ENCODE assay signal across 2 cellular contexts in genomic region chr9:33377089-33377715, GRCh38.
A peak's percentile ranks its signal among the peaks of the same experiment; 100 is the strongest.
TF ChIP-seq lines count a peak whose summit lies in the region.

No MANE protein-coding gene starts in this region.

TF ChIP-seq in GM23338, 12 proteins besides CTCF, POLR2A, EP300 and RAD21:
- no peak for TF ChIP-seq EZH2phosphoT487 (IDR thresholded peaks at IDR 0.05; ENCODE audit: unreplicated experiment)
- no peak for TF ChIP-seq STAT1 (IDR thresholded peaks at IDR 0.05; ENCODE audit: unreplicated experiment)

TF ChIP-seq in K562, 482 proteins besides CTCF, POLR2A, EP300 and RAD21 (continues in another document):
- TF ChIP-seq RFX1 (IDR thresholded peaks at IDR 0.05) (no peak), ZNF398 (CRISPR knock-in tag; IDR thresholded peaks at IDR 0.05) (no peak), ZBTB12 (CRISPR knock-in tag; IDR thresholded peaks at IDR 0.05) (no peak), PHF8 (IDR thresholded peaks at IDR 0.05; ENCODE audit: borderline replicate concordance, low read length) (no peak), SRSF1 (IDR thresholded peaks at IDR 0.05; ENCODE audit: low read depth, low read length) (no peak), SRF (CRISPR knock-in tag; IDR thresholded peaks at IDR 0.05) (no peak), TEAD4 (IDR thresholded peaks at IDR 0.05; ENCODE audit: low read length) (no peak), TEAD4 (CRISPR knock-in tag; IDR thresholded peaks at IDR 0.05; ENCODE audit: borderline replicate concordance) (no peak), PURB (CRISPR knock-in tag; IDR thresholded peaks at IDR 0.05; ENCODE audit: low read depth) (no peak), ARHGAP35 (IDR thresholded peaks at IDR 0.05; ENCODE audit: partially characterized antibody) (no peak), ZBTB1 (CRISPR knock-in tag; IDR thresholded peaks at IDR 0.05; ENCODE audit: borderline replicate concordance, low read depth) (no peak), ZNF12 (CRISPR knock-in tag; IDR thresholded peaks at IDR 0.05) (no peak), ARNT (IDR thresholded peaks at IDR 0.05) (no peak), CBX2 (IDR thresholded peaks at IDR 0.05; ENCODE audit: insufficient read depth, low read length, poor library complexity, severe bottlenecking) (no peak), CUX1 (CRISPR knock-in tag; IDR thresholded peaks at IDR 0.05) (no peak), CBFA2T2 (conservative IDR thresholded peaks at IDR 0.05) (peak; percentile 73), SAP30 (IDR thresholded peaks at IDR 0.05; ENCODE audit: borderline replicate concordance, insufficient read depth, low read depth, low read length, poor library complexity, severe bottlenecking) (no peak), ZNF668 (CRISPR knock-in tag; IDR thresholded peaks at IDR 0.05) (no peak), MTA3 (IDR thresholded peaks at IDR 0.05; ENCODE audit: borderline replicate concordance) (no peak), TOE1 (IDR thresholded peaks at IDR 0.05; ENCODE audit: borderline replicate concordance) (no peak), TOE1 (CRISPR knock-in tag; IDR thresholded peaks at IDR 0.05; ENCODE audit: borderline replicate concordance, low read depth) (no peak), ZBTB49 (CRISPR knock-in tag; IDR thresholded peaks at IDR 0.05; ENCODE audit: borderline replicate concordance) (no peak), FOXO4 (CRISPR knock-in tag; IDR thresholded peaks at IDR 0.05) (no peak), RFX7 (CRISPR knock-in tag; IDR thresholded peaks at IDR 0.05) (no peak), AFF4 (CRISPR knock-in tag; IDR thresholded peaks at IDR 0.05) (no peak), RCOR1 (IDR thresholded peaks at IDR 0.05; ENCODE audit: borderline replicate concordance in 1 of 2, low read depth in 2 of 2, low read length in 2 of 2) (0 out of 4 replicates have a peak, but pooled peaks of 1 of the 2 experiments have one; percentile 30), ARID1B (IDR thresholded peaks at IDR 0.05) (peak; percentile 53; the same call in 1 of the 2 replicates), HNRNPUL1 (IDR thresholded peaks at IDR 0.05; ENCODE audit: low read length) (no peak), TEAD2 (tag; IDR thresholded peaks at IDR 0.05) (no peak), TFAM (CRISPR knock-in tag; conservative IDR thresholded peaks at IDR 0.05) (no peak), HOXB6 (CRISPR knock-in tag; IDR thresholded peaks at IDR 0.05; ENCODE audit: borderline replicate concordance) (no peak), DPF2 (IDR thresholded peaks at IDR 0.05) (0 out of 2 replicates have a peak, but pooled peaks have one; percentile 32), SLC30A9 (CRISPR knock-in tag; IDR thresholded peaks at IDR 0.05) (no peak), XRCC5 (IDR thresholded peaks at IDR 0.05; ENCODE audit: low read depth, low read length) (no peak)
